Comparison of ENCODE assay signal across 9 cellular contexts in genomic region chr7:22782616-22783232, GRCh38. TPM values are rescaled to one million over a fixed set of nuclear protein-coding genes. Genes with fewer than 3 reads are reported as not detected.
DNase-seq lines count a peak whose midpoint lies in the region; ATAC-seq and TF ChIP-seq lines count a peak whose summit lies in the region.
"Had no signal": no experiment of that assay in that cellular context is flagged by ENCODE, and none has a peak within 500 bp of the region (broad histone marks: within the 10 kb centered on the region; RNA-seq: fewer than 3 reads in every experiment).

No MANE protein-coding gene starts in this region.

- no peaks in the 10 kb centered on the region for H3K27me3 ChIP-seq in SK-N-SH (ENCODE audit: insufficient read depth)
- H3K27me3 ChIP-seq in spleen (replicated peaks in 1 of 7), result no peaks in the 10 kb centered on the region

- WGBS in SK-N-SH (ENCODE audit: low lambda C conversion rate), result 35% methylated on average over 7 of the region's 7 CpGs
- WGBS in spleen, 5 donors, result 49 to 55% (median 51%) methylated on average over 7 of the region's 7 CpGs

- H3K9me3 Mint-ChIP-seq in activated naive CD4-positive, alpha-beta T cell treated with anti-CD3 and anti-CD28 coated beads for 36 hours, result no peaks in the 10 kb centered on the region
- H3K9me3 Mint-ChIP-seq: activated naive CD4-positive, alpha-beta T cell treated with anti-CD3 and anti-CD28 coated beads, Interleukin-2, amount 50 U/mL, for 24 hours had no signal

- no peak overlapping the region for H3K4me3 ChIP-seq in SK-N-SH (ENCODE audit: low read depth in 2 of 2, low read length in 1 of 2)
- H3K4me3 ChIP-seq in spleen, result no peak overlapping the region

- H4K20me1 ChIP-seq in SK-N-SH (ENCODE audit: insufficient read depth), result no peaks in the 10 kb centered on the region

- H3K9me3 ChIP-seq in SK-N-SH, result no peaks in the 10 kb centered on the region
- H3K9me3 ChIP-seq in spleen, result no peaks in the 10 kb centered on the region

- H3K4me3 Mint-ChIP-seq in activated naive CD4-positive, alpha-beta T cell treated with anti-CD3 and anti-CD28 coated beads for 36 hours, result no peak overlapping the region
- H3K4me3 Mint-ChIP-seq: activated naive CD4-positive, alpha-beta T cell treated with anti-CD3 and anti-CD28 coated beads, Interleukin-2, amount 50 U/mL, for 24 hours had no signal

- intact Hi-C loops in activated naive CD4-positive, alpha-beta T cell treated with anti-CD3 and anti-CD28 coated beads for 36 hours (cut with micrococcal nuclease), result loop anchor here (1.0 to 2.0 kb wide), 4 partner anchors 56 to 273 kb away; partner anchors contain the start of gene IL6
- intact Hi-C loops in left cardiac atrium (cut with DNase I), result loop anchor here in 1 of 2 donors (1.0 kb wide), 1 partner anchor 222 kb away; no protein-coding TSS in a partner anchor
- intact Hi-C loops in spleen (cut with DNase I; ENCODE audit: low total_unique reads), result loop anchor here (2.0 kb wide), 1 partner anchor 222 kb away; no protein-coding TSS in a partner anchor

- TF ChIP-seq POLR2A in spleen (IDR thresholded peaks at IDR 0.05), result no peak

- no peak overlapping the region for H3K27ac Mint-ChIP-seq in activated naive CD4-positive, alpha-beta T cell treated with anti-CD3 and anti-CD28 coated beads for 36 hours
- H3K27ac Mint-ChIP-seq: activated naive CD4-positive, alpha-beta T cell treated with anti-CD3 and anti-CD28 coated beads, Interleukin-2, amount 50 U/mL, for 24 hours had no signal

- DNase-seq in COLO668 (lab: John Stamatoyannopoulos, UW; ENCODE audit: unreplicated experiment) (peak; percentile 67), HUDEP-2 (lab: John Stamatoyannopoulos, UW; ENCODE audit: unreplicated experiment in 76 of 76) (peak in 68 of 76 experiments; percentile 2 to 77 (median 46)), SK-N-SH (peak; percentile 76), left cardiac atrium (peak; percentile 70), spleen (peak; percentile 87)
- peak; percentile 88 for DNase-seq in activated naive CD4-positive, alpha-beta T cell treated with anti-CD3 and anti-CD28 coated beads for 36 hours

- H3K9me2 ChIP-seq in SK-N-SH, result no peaks in the 10 kb centered on the region

- no peak overlapping the region for H2AFZ ChIP-seq in SK-N-SH (ENCODE audit: low read depth)

- H3K27me3 Mint-ChIP-seq in activated naive CD4-positive, alpha-beta T cell treated with anti-CD3 and anti-CD28 coated beads for 36 hours (ENCODE audit: low read depth), result no peaks in the 10 kb centered on the region
- H3K27me3 Mint-ChIP-seq: activated naive CD4-positive, alpha-beta T cell treated with anti-CD3 and anti-CD28 coated beads, Interleukin-2, amount 50 U/mL, for 24 hours had no signal

- no peak for TF ChIP-seq EP300 in SK-N-SH (IDR thresholded peaks at IDR 0.05; ENCODE audit: borderline replicate concordance in 1 of 2, low read depth in 1 of 2, low read length in 1 of 2)

- H3F3A ChIP-seq in SK-N-SH (replicated peaks; ENCODE audit: insufficient read depth), result peaks cover 4% of the 10 kb centered on the region

- H3K36me3 Mint-ChIP-seq in activated naive CD4-positive, alpha-beta T cell treated with anti-CD3 and anti-CD28 coated beads for 36 hours (ENCODE audit: low read depth), result no peaks in the 10 kb centered on the region
- H3K36me3 Mint-ChIP-seq: activated naive CD4-positive, alpha-beta T cell treated with anti-CD3 and anti-CD28 coated beads, Interleukin-2, amount 50 U/mL, for 24 hours had no signal

- TF ChIP-seq CTCF in SK-N-SH (IDR thresholded peaks at IDR 0.05) (peak; percentile 92), spleen (IDR thresholded peaks at IDR 0.05 in 8 of 11, conservative IDR thresholded peaks at IDR 0.05 in 3 of 11) (peak; percentile 20 to 85 (median 79))

- peak; percentile 62 for TF ChIP-seq RAD21 in SK-N-SH (IDR thresholded peaks at IDR 0.05; ENCODE audit: low read length)

- peak; percentile 86 for ATAC-seq in GM19372 (IDR thresholded peaks at IDR 0.05; ENCODE audit: low read depth, unreplicated experiment)
- peak; percentile 69 to 70 for ATAC-seq in left cardiac atrium
- ATAC-seq in GM21528 (IDR thresholded peaks at IDR 0.05; ENCODE audit: low FRiP score, unreplicated experiment), result no peak

- CTCF ChIA-PET in SK-N-SH (lab: Yijun Ruan, JAX), result interaction anchor here (0.5 to 3.9 kb wide), 37 partner anchors 9 to 706 kb away, joined by 3 to 29 read pairs (median 4); partner anchors contain the start of gene IL6
- CTCF ChIA-PET in activated naive CD4-positive, alpha-beta T cell treated with anti-CD3 and anti-CD28 coated beads for 36 hours (lab: Charles Lee), result interaction anchor here (0.6 to 6.3 kb wide), 25 partner anchors 8 to 303 kb away, joined by 3 to 91 read pairs (median 4); partner anchors contain the start of gene IL6

- H3K4me1 Mint-ChIP-seq in activated naive CD4-positive, alpha-beta T cell treated with anti-CD3 and anti-CD28 coated beads for 36 hours (ENCODE audit: low read depth), result no peaks in the 10 kb centered on the region
- H3K4me1 Mint-ChIP-seq: activated naive CD4-positive, alpha-beta T cell treated with anti-CD3 and anti-CD28 coated beads, Interleukin-2, amount 50 U/mL, for 24 hours had no signal

- POLR2A ChIA-PET in SK-N-SH (lab: Yijun Ruan, JAX), result no interaction called here

- H3K36me3 ChIP-seq in SK-N-SH (replicated peaks in 1 of 2; ENCODE audit: control insufficient read depth in 1 of 2, insufficient read depth in 2 of 2, low read length in 1 of 2) (no peaks in the 10 kb centered on the region), spleen (no peaks in the 10 kb centered on the region)

- no peaks in the 10 kb centered on the region; a peak in 3 of 4 replicates for H3K4me1 ChIP-seq in SK-N-SH (ENCODE audit: control insufficient read depth in 1 of 2, insufficient read depth in 2 of 2, low read depth in 1 of 2, low read length in 1 of 2)
- peaks cover 0 to 3% (median 0%) of the 10 kb centered on the region in 6 donors for H3K4me1 ChIP-seq in spleen

- H3K79me2 ChIP-seq in SK-N-SH (ENCODE audit: insufficient read depth), result no peaks in the 10 kb centered on the region

- H3K27ac ChIP-seq in SK-N-SH (ENCODE audit: low read depth in 2 of 2, low read length in 1 of 2) (no peak overlapping the region), spleen (no peak overlapping the region)

- no peak overlapping the region for H3K4me2 ChIP-seq in SK-N-SH

- H3K9ac ChIP-seq in SK-N-SH, result no peak overlapping the region

TF ChIP-seq in SK-N-SH, 30 proteins besides CTCF, POLR2A, EP300 and RAD21:
- no peak for TF ChIP-seq RCOR1 (IDR thresholded peaks at IDR 0.05; ENCODE audit: low read length)
- TF ChIP-seq SMC3 (IDR thresholded peaks at IDR 0.05; ENCODE audit: low read depth, low read length), result peak; percentile 79

RNA-seq across cellular contexts. Expression of gene TOMM7, which starts 39.9 kb away (rescaled TPM):
- polyA plus RNA-seq in SK-N-SH (2012; rRNA removed) (453 and 546 TPM in 2 replicates), spleen (100 to 1,000 TPM; 456 to 524 (median 482) TPM)
- polyA plus RNA-seq in SK-N-SH (2012; cell fraction: cytosol; rRNA removed), result 577 and 786 TPM in 2 replicates
- 127 and 172 TPM in 2 replicates for polyA plus RNA-seq in SK-N-SH (2012; cell fraction: nucleus; rRNA removed)
- 100 to 1,000 TPM; 269 to 297 TPM for total RNA-seq in activated naive CD4-positive, alpha-beta T cell treated with anti-CD3 and anti-CD28 coated beads for 36 hours
- total RNA-seq in left cardiac atrium (100 to 1,000 TPM; 365 to 444 TPM), spleen (100 to 1,000 TPM in 6 of 7 donors, 10 to 100 TPM in 1; 85.4 to 352 (median 235) TPM)

RNA-seq across cellular contexts. Expression of gene IL6, which starts 55.7 kb away (rescaled TPM):
- polyA plus RNA-seq in SK-N-SH (2012; rRNA removed) (13.6 and 20.5 TPM in 2 replicates), spleen (1 to 10 TPM; 3.5 to 7.8 (median 5.4) TPM)
- 15.4 and 22.0 TPM in 2 replicates for polyA plus RNA-seq in SK-N-SH (2012; cell fraction: cytosol; rRNA removed)
- polyA plus RNA-seq in SK-N-SH (2012; cell fraction: nucleus; rRNA removed), result 59.0 and 64.8 TPM in 2 replicates
- 1 to 10 TPM; 3.8 to 4.0 TPM for total RNA-seq in activated naive CD4-positive, alpha-beta T cell treated with anti-CD3 and anti-CD28 coated beads for 36 hours
- total RNA-seq in left cardiac atrium (10 to 100 TPM in 1 of 2 donors, 1 to 10 TPM in 1; 3.3 to 20.1 TPM), spleen (10 to 100 TPM in 1 of 7 donors, 1 to 10 TPM in 6; 1.8 to 11.8 (median 3.9) TPM)
